8 cellular contexts compared by ENCODE assay signal in the genomic region with DNA sequence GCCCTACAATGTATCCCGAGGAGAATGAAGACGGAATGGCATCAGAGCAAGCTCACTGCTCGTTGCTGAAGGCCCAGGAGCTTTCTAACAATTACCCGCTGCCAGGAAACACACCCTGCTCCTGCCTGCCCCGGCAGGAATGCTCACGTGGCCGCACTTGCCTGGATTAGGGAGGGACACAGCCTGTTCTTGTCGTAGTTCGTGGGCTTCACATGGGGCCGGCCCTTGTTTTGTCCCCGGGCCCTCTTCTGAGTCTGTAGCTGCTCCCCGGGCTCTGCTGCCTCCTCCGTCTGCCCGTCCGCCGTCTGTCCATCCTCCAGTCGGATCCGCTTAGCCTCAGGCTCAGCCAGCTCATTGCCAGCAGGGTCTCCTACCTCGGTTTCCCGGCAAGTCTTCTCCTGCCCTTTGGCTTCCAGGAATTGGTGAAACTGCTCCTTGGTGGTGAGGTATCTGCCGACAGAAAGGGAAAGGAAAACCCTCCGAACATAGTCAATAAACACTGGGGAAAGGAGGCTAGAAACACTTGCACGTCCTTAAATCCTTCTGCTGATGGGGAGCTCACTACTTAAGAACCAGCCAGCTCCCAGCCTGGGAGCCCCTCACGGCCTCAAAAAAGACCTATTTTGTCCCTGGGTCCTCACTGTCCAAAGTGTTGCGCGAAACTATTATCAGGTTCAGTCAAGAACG. TPM values are rescaled to one million over a fixed set of nuclear protein-coding genes. Genes with fewer than 3 reads are reported as not detected.
DNase-seq lines count a peak whose midpoint lies in the region; ATAC-seq and TF ChIP-seq lines count a peak whose summit lies in the region.

No MANE protein-coding gene starts in this region.

- H3K9me3 ChIP-seq in BE2C (no peaks in the 10 kb centered on the region), MM.1S (replicated peaks; ENCODE audit: insufficient read depth, low read length) (no peaks in the 10 kb centered on the region)
- H3K9me3 ChIP-seq in effector memory CD4-positive, alpha-beta T cell (ENCODE audit: control insufficient read depth, low read length) = no peaks in the 10 kb centered on the region

- H3K9me3 Mint-ChIP-seq in nephron = peaks cover 2% of the 10 kb centered on the region

- peak overlapping the region; percentile 95; the same call in 1 of the 2 replicates for H3K9ac ChIP-seq in MM.1S (ENCODE audit: low read length)

- H3K4me2 ChIP-seq in MM.1S (ENCODE audit: low read depth, low read length) = peak overlapping the region; percentile 83

- H3K36me3 Mint-ChIP-seq in nephron (ENCODE audit: low read depth) = peaks cover 29% of the 10 kb centered on the region

- H3K4me3 ChIP-seq in BE2C (ENCODE audit: low read depth, low read length) (peak overlapping the region; percentile 97), MM.1S (ENCODE audit: low read length) (peak overlapping the region; percentile 80)
- H3K4me3 ChIP-seq in effector memory CD4-positive, alpha-beta T cell (ENCODE audit: insufficient read depth, low read depth, low read length, poor library complexity, severe bottlenecking) = peak overlapping the region; percentile 70

- no peaks in the 10 kb centered on the region for H3K9me2 ChIP-seq in MM.1S (replicated peaks; ENCODE audit: insufficient read depth, low read length)

- no peaks in the 10 kb centered on the region for H3K27me3 Mint-ChIP-seq in nephron (ENCODE audit: low read depth)

- H3K27ac ChIP-seq in MM.1S (ENCODE audit: low read length) = no peak overlapping the region
- H3K27ac ChIP-seq in effector memory CD4-positive, alpha-beta T cell (ENCODE audit: insufficient read depth, low read length, poor library complexity, severe bottlenecking) = no peak overlapping the region

- DNase-seq in BE2C = no peak
- no peak for DNase-seq in MM.1S
- no peak for DNase-seq in effector memory CD4-positive, alpha-beta T cell
- DNase-seq in effector CD8-positive, alpha-beta T cell (lab: John Stamatoyannopoulos, UW) = no peak
- no peak for DNase-seq in NCI-H2029 (lab: John Stamatoyannopoulos, UW)

- no peak for TF ChIP-seq CTCF in BE2C (IDR thresholded peaks at IDR 0.05; ENCODE audit: low read depth, low read length)
- TF ChIP-seq CTCF in MM.1S (IDR thresholded peaks at IDR 0.05; ENCODE audit: low read length) = no peak
- no peak for TF ChIP-seq CTCF in nephron (IDR thresholded peaks at IDR 0.05; ENCODE audit: unreplicated experiment in 3 of 3)

- H3K4me3 Mint-ChIP-seq in nephron = peak overlapping the region; percentile 97 to 99 (median 98)

- no peaks in the 10 kb centered on the region for H3F3A ChIP-seq in MM.1S (ENCODE audit: insufficient read depth, low read length)

- H3K36me3 ChIP-seq in BE2C (peaks cover 51% of the 10 kb centered on the region), MM.1S (replicated peaks; ENCODE audit: insufficient read depth, low read length) (no peaks in the 10 kb centered on the region)
- peaks cover 47% of the 10 kb centered on the region for H3K36me3 ChIP-seq in effector memory CD4-positive, alpha-beta T cell (ENCODE audit: control insufficient read depth, insufficient read depth, low read length)

- ATAC-seq in HG02678 (IDR thresholded peaks at IDR 0.05; ENCODE audit: unreplicated experiment) (no peak), GM21515 (IDR thresholded peaks at IDR 0.05; ENCODE audit: unreplicated experiment) (no peak)

- H3K79me2 ChIP-seq in MM.1S (ENCODE audit: low read length) = peaks cover 16% of the 10 kb centered on the region

- peaks cover 6% of the 10 kb centered on the region for H3K4me1 Mint-ChIP-seq in nephron

- H3K4me1 ChIP-seq in BE2C = no peaks in the 10 kb centered on the region
- H3K4me1 ChIP-seq in MM.1S (ENCODE audit: low read length) = no peaks in the 10 kb centered on the region; the same call in 1 of the 2 replicates
- peaks cover 4% of the 10 kb centered on the region for H3K4me1 ChIP-seq in effector memory CD4-positive, alpha-beta T cell (ENCODE audit: control insufficient read depth, insufficient read depth, low read length, poor library complexity, severe bottlenecking)

- H3K27ac Mint-ChIP-seq in nephron = peak overlapping the region; percentile 97 to 99 (median 99)

- no peak overlapping the region for H2AFZ ChIP-seq in MM.1S (ENCODE audit: low read length)

- H3K27me3 ChIP-seq in BE2C (no peaks in the 10 kb centered on the region), MM.1S (replicated peaks; ENCODE audit: insufficient read depth, low read length) (peaks cover 30% of the 10 kb centered on the region)
- no peaks in the 10 kb centered on the region for H3K27me3 ChIP-seq in effector memory CD4-positive, alpha-beta T cell (replicated peaks; ENCODE audit: control insufficient read depth, insufficient read depth, low read length, poor library complexity, severe bottlenecking)

- no peaks in the 10 kb centered on the region for H4K20me1 ChIP-seq in MM.1S (ENCODE audit: insufficient read depth, low read length)

RNA-seq across cellular contexts. Expression of a gene that starts 0.9 kb away (rescaled TPM):
- 184 TPM for polyA plus RNA-seq in BE2C (2012; ENCODE audit: insufficient read depth, insufficient read length, low read depth)

RNA-seq across cellular contexts. Expression of a gene that starts 5.5 kb away (rescaled TPM):
- 13.1 TPM for polyA plus RNA-seq in BE2C (2012; ENCODE audit: insufficient read depth, insufficient read length, low read depth)

RNA-seq across cellular contexts. Expression of a gene that starts 14.8 kb away (rescaled TPM):
- polyA plus RNA-seq in BE2C (2012; ENCODE audit: insufficient read depth, insufficient read length, low read depth) = 4.5 TPM

RNA-seq across cellular contexts. Expression of a gene that starts 49.5 kb away (rescaled TPM):
- polyA plus RNA-seq in BE2C (2012; ENCODE audit: insufficient read depth, insufficient read length, low read depth) = not detected
